ENCODE assay signal across 15 cellular contexts in genomic region chr18:9571546-9571945, GRCh38.
"Had no signal": no experiment of that assay in that cellular context is flagged by ENCODE, and none has a peak within 500 bp of the region (broad histone marks: within the 10 kb centered on the region; RNA-seq: fewer than 3 reads in every experiment).

No MANE protein-coding gene starts in this region.

- ATAC-seq: right lobe of liver; stimulated activated naive B cell treated with anti-CD40 and anti-IgM and Interleukin-4, amounts not matched to agents 10 μg/mL and 1 μg/mL and 100 μg/mL, for 72 hours; stimulated activated naive CD8-positive, alpha-beta T cell treated with anti-CD3 and anti-CD28 coated beads, Interleukin-15, amount 100 ng/mL, for 72 hours had no signal

- DNase-seq: caudate nucleus; effector memory CD4-positive, alpha-beta T cell; esophagus squamous epithelium; foreskin fibroblast; head of caudate nucleus; mammary epithelial cell; naive B cell; nephron progenitor cell; retina; right lobe of liver; stimulated activated CD4-positive, alpha-beta T cell treated with anti-CD3 and anti-CD28 coated beads, Interleukin-1b, Interleukin-23, amount 100 ng/mL, for 48 hours; stimulated activated CD4-positive, alpha-beta T cell treated with anti-CD3 and anti-CD28 coated beads, Interleukin-4, amount 100 ng/mL, for 24 hours; stimulated activated naive B cell treated with anti-CD40 and anti-IgM and Interleukin-4, amounts not matched to agents 10 μg/mL and 1 μg/mL and 100 μg/mL, for 72 hours; stimulated activated naive CD8-positive, alpha-beta T cell treated with anti-CD3 and anti-CD28 coated beads, Interleukin-15, amount 100 ng/mL, for 72 hours; testis had no signal

- H3K4me1 Mint-ChIP-seq: naive B cell; nephron progenitor cell; stimulated activated naive B cell treated with anti-CD40 and anti-IgM and Interleukin-4, amounts not matched to agents 10 μg/mL and 1 μg/mL and 100 μg/mL, for 72 hours; stimulated activated naive CD8-positive, alpha-beta T cell treated with anti-CD3 and anti-CD28 coated beads, Interleukin-15, amount 100 ng/mL, for 72 hours had no signal

- H3K27me3 Mint-ChIP-seq: naive B cell; stimulated activated naive B cell treated with anti-CD40 and anti-IgM and Interleukin-4, amounts not matched to agents 10 μg/mL and 1 μg/mL and 100 μg/mL, for 72 hours; stimulated activated naive CD8-positive, alpha-beta T cell treated with anti-CD3 and anti-CD28 coated beads, Interleukin-15, amount 100 ng/mL, for 72 hours had no signal

- H3K9me3 Mint-ChIP-seq: naive B cell; nephron progenitor cell; stimulated activated naive B cell treated with anti-CD40 and anti-IgM and Interleukin-4, amounts not matched to agents 10 μg/mL and 1 μg/mL and 100 μg/mL, for 72 hours; stimulated activated naive CD8-positive, alpha-beta T cell treated with anti-CD3 and anti-CD28 coated beads, Interleukin-15, amount 100 ng/mL, for 72 hours had no signal

- H3K4me3 Mint-ChIP-seq: naive B cell; nephron progenitor cell; stimulated activated naive B cell treated with anti-CD40 and anti-IgM and Interleukin-4, amounts not matched to agents 10 μg/mL and 1 μg/mL and 100 μg/mL, for 72 hours; stimulated activated naive CD8-positive, alpha-beta T cell treated with anti-CD3 and anti-CD28 coated beads, Interleukin-15, amount 100 ng/mL, for 72 hours had no signal

- H3K27ac Mint-ChIP-seq: stimulated activated naive B cell treated with anti-CD40 and anti-IgM and Interleukin-4, amounts not matched to agents 10 μg/mL and 1 μg/mL and 100 μg/mL, for 72 hours; stimulated activated naive CD8-positive, alpha-beta T cell treated with anti-CD3 and anti-CD28 coated beads, Interleukin-15, amount 100 ng/mL, for 72 hours had no signal
